In genomic region chr7:102874166-102874829, GRCh38 we compare ENCODE assay signal across 9 cellular contexts. TPM values are rescaled to one million over a fixed set of nuclear protein-coding genes. Genes with fewer than 3 reads are reported as not detected.
DNase-seq lines count a peak whose midpoint lies in the region; ATAC-seq, FAIRE-seq and TF ChIP-seq lines count a peak whose summit lies in the region.
"Had no signal": no experiment of that assay in that cellular context is flagged by ENCODE, and none has a peak within 500 bp of the region (broad histone marks: within the 10 kb centered on the region; RNA-seq: fewer than 3 reads in every experiment).

No MANE protein-coding gene starts in this region.

- H3K27me3 ChIP-seq in brain microvascular endothelial cell (replicated peaks), result no peaks in the 10 kb centered on the region
- H3K27me3 ChIP-seq: neutrophil had no signal

- H3K36me3 ChIP-seq in brain microvascular endothelial cell (replicated peaks), result no peaks in the 10 kb centered on the region
- H3K36me3 ChIP-seq: neutrophil had no signal

- H3K27ac ChIP-seq in brain microvascular endothelial cell, result peak overlapping the region; percentile 100
- H3K27ac ChIP-seq: neutrophil had no signal

- no peak overlapping the region for H3K4me3 ChIP-seq in brain microvascular endothelial cell (ENCODE audit: low read depth, low read length)

- intact Hi-C loops in Right ventricle myocardium superior (cut with DNase I), result no loop called here

- peak; percentile 71 for DNase-seq in HPDE6-E6E7 (ENCODE audit: extremely low spot score)
- DNase-seq in brain microvascular endothelial cell, result peak; percentile 90
- peak; percentile 73 for DNase-seq in stromal cell of bone marrow (ENCODE audit: low read depth)
- DNase-seq in Right ventricle myocardium superior, result no peak
- no peak for DNase-seq in NAMALWA (ENCODE audit: low spot score)
- DNase-seq in D721Med (ENCODE audit: insufficient read length, low spot score), result no peak

- TF ChIP-seq CTCF in brain microvascular endothelial cell (IDR thresholded peaks at IDR 0.05; ENCODE audit: low read depth, low read length, missing control alignments) (no peak), D721Med (IDR thresholded peaks at IDR 0.05; ENCODE audit: insufficient read depth, missing control alignments) (no peak)

- no peak for FAIRE-seq in D721Med (lab: Jason Lieb, UNC)

- in situ Hi-C loops in brain microvascular endothelial cell (cut with HindIII; ENCODE audit: low pct_ligation_motif_present, low sequenced_read_pairs), result no loop called here

- peak; percentile 93 for ATAC-seq in GM18499 (IDR thresholded peaks at IDR 0.05; ENCODE audit: insufficient read depth, unreplicated experiment)
- peak; percentile 94 for ATAC-seq in GM21526 (IDR thresholded peaks at IDR 0.05; ENCODE audit: low FRiP score, unreplicated experiment)
- no peak for ATAC-seq in Right ventricle myocardium superior (ENCODE audit: poor library complexity)

RNA-seq across cellular contexts. Expression of gene LRRC17, which starts 38.5 kb away (rescaled TPM):
- total RNA-seq in Right ventricle myocardium superior, result 1.0 TPM

Comparison
In these comparisons a context has a peak if more than half of its experiments do, and no peak if none do; other contexts are left out.
1. DNase-seq: peak in HPDE6-E6E7 (single experiment), brain microvascular endothelial cell (single experiment) and stromal cell of bone marrow (single experiment); none in Right ventricle myocardium superior (single experiment), NAMALWA (single experiment) and D721Med (single experiment).